In genomic region chr12:75623631-75624118, GRCh38 we compare ENCODE assay signal across 10 cellular contexts.
DNase-seq lines count a peak whose midpoint lies in the region; ATAC-seq and TF ChIP-seq lines count a peak whose summit lies in the region.
"Had no signal": no experiment of that assay in that cellular context is flagged by ENCODE, and none has a peak within 500 bp of the region (broad histone marks: within the 10 kb centered on the region; RNA-seq: fewer than 3 reads in every experiment).

No MANE protein-coding gene starts in this region.

- no peak overlapping the region for H3K4me3 Mint-ChIP-seq in chondrocyte (ENCODE audit: unreplicated experiment)
- H3K4me3 Mint-ChIP-seq: activated T-cell treated with anti-CD3 and anti-CD28 coated beads, Interleukin-2, amount 50 U/mL, for 4 hours had no signal

- no peaks in the 10 kb centered on the region for H3K27me3 ChIP-seq in left lung

- no peak overlapping the region for H3K4me3 ChIP-seq in left lung

- H3K9me3 ChIP-seq in left lung, result no peaks in the 10 kb centered on the region

- peaks cover 8% of the 10 kb centered on the region for H3K4me1 Mint-ChIP-seq in chondrocyte (ENCODE audit: low read depth)

- no peaks in the 10 kb centered on the region for H3K27me3 Mint-ChIP-seq in chondrocyte (ENCODE audit: low read depth)

- peaks cover 3% of the 10 kb centered on the region for H3K9me3 Mint-ChIP-seq in chondrocyte (ENCODE audit: low read depth)
- H3K9me3 Mint-ChIP-seq: activated T-cell treated with anti-CD3 and anti-CD28 coated beads, Interleukin-2, amount 50 U/mL, for 4 hours had no signal

- H3K27ac ChIP-seq in C4-2B (no peak overlapping the region), left lung (no peak overlapping the region)

- H3K4me1 ChIP-seq in left lung, result no peaks in the 10 kb centered on the region

- TF ChIP-seq CTCF in C4-2B (conservative IDR thresholded peaks at IDR 0.05), result 0 out of 2 replicates have a peak, but pooled peaks have one; percentile 5
- TF ChIP-seq CTCF in chondrocyte (IDR thresholded peaks at IDR 0.05), result peak; percentile 75
- TF ChIP-seq CTCF in left lung (IDR thresholded peaks at IDR 0.05), result no peak

- ATAC-seq in left lung, result peak; percentile 19
- ATAC-seq in GM21367 (IDR thresholded peaks at IDR 0.05; ENCODE audit: unreplicated experiment), result no peak
- no peak for ATAC-seq in HG02642 (IDR thresholded peaks at IDR 0.05; ENCODE audit: poor library complexity, unreplicated experiment)
- ATAC-seq: activated T-cell treated with anti-CD3 and anti-CD28 coated beads, Interleukin-2, amount 50 U/mL, for 4 hours had no signal

- H3K36me3 ChIP-seq in left lung, result no peaks in the 10 kb centered on the region

- peak; percentile 89 for DNase-seq in LHCN-M2 (ENCODE audit: low read depth)
- no peak for DNase-seq in chondrocyte (ENCODE audit: low spot score)
- no peak for DNase-seq in left lung
- no peak for DNase-seq in putamen (ENCODE audit: low spot score)
- DNase-seq in NCI-H2107 treated with DMSO at 0.1 percent for 48 hours (lab: John Stamatoyannopoulos, UW; ENCODE audit: unreplicated experiment), result no peak
- DNase-seq: activated T-cell treated with anti-CD3 and anti-CD28 coated beads, Interleukin-2, amount 50 U/mL, for 4 hours; NCI-H510A treated with DMSO at 0.1 percent for 48 hours had no signal

- no peak overlapping the region for H3K27ac Mint-ChIP-seq in chondrocyte (ENCODE audit: unreplicated experiment)

- H3K36me3 Mint-ChIP-seq in chondrocyte (ENCODE audit: low read depth), result peaks cover 1% of the 10 kb centered on the region

- intact Hi-C loops in left lung (cut with DNase I), result no loop called here

Comparison
In these comparisons a context has a peak if more than half of its experiments do, and no peak if none do; other contexts are left out.
1. CTCF ChIP-seq: peak in C4-2B (single experiment) and chondrocyte (single experiment); none in left lung (0 of 2).